1 cellular context compared by ENCODE assay signal in genomic region chr7:55365680-55366460, GRCh38.
TF ChIP-seq lines count a peak whose summit lies in the region.

No MANE protein-coding gene starts in this region.

TF ChIP-seq in K562, 482 proteins besides CTCF, POLR2A, EP300 and RAD21 (continued from another document and continues in another):
- TF ChIP-seq E2F8 (IDR thresholded peaks at IDR 0.05; ENCODE audit: low read depth, partially characterized antibody): peak; percentile 75
- TF ChIP-seq TAF15 (IDR thresholded peaks at IDR 0.05; ENCODE audit: low read depth, low read length): no peak
- peak; percentile 94 for TF ChIP-seq PHF20 (IDR thresholded peaks at IDR 0.05; ENCODE audit: partially characterized antibody)
- TF ChIP-seq HDAC1 (IDR thresholded peaks at IDR 0.05): no peak
- no peak for TF ChIP-seq RBM15 (IDR thresholded peaks at IDR 0.05; ENCODE audit: insufficient read depth, low read length)
- no peak for TF ChIP-seq ZNF277 (CRISPR knock-in tag; IDR thresholded peaks at IDR 0.05; ENCODE audit: borderline replicate concordance)
- TF ChIP-seq NCOR1 (IDR thresholded peaks at IDR 0.05): no peak
- no peak for TF ChIP-seq CHCHD3 (CRISPR knock-in tag; IDR thresholded peaks at IDR 0.05)
- no peak for TF ChIP-seq KDM1A (IDR thresholded peaks at IDR 0.05)
- TF ChIP-seq ARNT (IDR thresholded peaks at IDR 0.05): no peak
- TF ChIP-seq U2AF1 (optimal IDR thresholded peaks at IDR 0.05; ENCODE audit: low read depth, low read length): peak; percentile 56
- peak in 1 of 2 experiments; percentile 77; a peak in 1 of 4 replicates for TF ChIP-seq CSDE1 (IDR thresholded peaks at IDR 0.05)
- no peak for TF ChIP-seq ZBTB8A (IDR thresholded peaks at IDR 0.05; ENCODE audit: partially characterized antibody)
- TF ChIP-seq ZBTB34 (CRISPR knock-in tag; IDR thresholded peaks at IDR 0.05): no peak
- TF ChIP-seq HIVEP1 (CRISPR knock-in tag; IDR thresholded peaks at IDR 0.05): no peak
- 0 out of 2 replicates have a peak, but pooled peaks have one; percentile 9 for TF ChIP-seq SREBF1 (IDR thresholded peaks at IDR 0.05; ENCODE audit: borderline replicate concordance, low read depth, low read length)
- TF ChIP-seq RNF219 (CRISPR knock-in tag; IDR thresholded peaks at IDR 0.05): no peak
- TF ChIP-seq STAT5A (IDR thresholded peaks at IDR 0.05; ENCODE audit: borderline replicate concordance, low read length): no peak; the same call in 1 of the 2 replicates
- peak; percentile 68; the same call in 1 of the 2 replicates for TF ChIP-seq POLR2H (tag; IDR thresholded peaks at IDR 0.05; ENCODE audit: low read depth)
- TF ChIP-seq GATAD2A (IDR thresholded peaks at IDR 0.05): no peak
- TF ChIP-seq TCF3 (CRISPR knock-in tag; IDR thresholded peaks at IDR 0.05): no peak
- TF ChIP-seq EGR1 (conservative IDR thresholded peaks at IDR 0.05): peak; percentile 43
- peak; percentile 52; the same call in 1 of the 2 replicates for TF ChIP-seq RFX5 (IDR thresholded peaks at IDR 0.05; ENCODE audit: low read depth, low read length)
- no peak for TF ChIP-seq ZNF561 (CRISPR knock-in tag; conservative IDR thresholded peaks at IDR 0.05)
- no peak for TF ChIP-seq ZNF347 (CRISPR knock-in tag; IDR thresholded peaks at IDR 0.05; ENCODE audit: low read depth)
- no peak for TF ChIP-seq MEF2A (IDR thresholded peaks at IDR 0.05; ENCODE audit: control insufficient read depth, low read depth, low read length)
- TF ChIP-seq DPF2 (IDR thresholded peaks at IDR 0.05): no peak
- TF ChIP-seq EHMT2 (IDR thresholded peaks at IDR 0.05): no peak
- no peak for TF ChIP-seq HDAC2 (IDR thresholded peaks at IDR 0.05)
- TF ChIP-seq KLF6 (CRISPR knock-in tag; IDR thresholded peaks at IDR 0.05; ENCODE audit: borderline replicate concordance): no peak
- no peak for TF ChIP-seq TFE3 (CRISPR knock-in tag; IDR thresholded peaks at IDR 0.05)
- TF ChIP-seq CHAMP1 (IDR thresholded peaks at IDR 0.05): peak; percentile 82
- TF ChIP-seq NCOA2 (IDR thresholded peaks at IDR 0.05; ENCODE audit: partially characterized antibody in 2 of 2): no peak
- 0 out of 2 replicates have a peak, but pooled peaks have one; percentile 54 for TF ChIP-seq PTBP1 (IDR thresholded peaks at IDR 0.05; ENCODE audit: low read depth, low read length)
- peak; percentile 73 to 80 for TF ChIP-seq NRF1 (conservative IDR thresholded peaks at IDR 0.05 in 1 of 2, IDR thresholded peaks at IDR 0.05 in 1 of 2)
- TF ChIP-seq ZKSCAN3 (CRISPR knock-in tag; IDR thresholded peaks at IDR 0.05): no peak
- TF ChIP-seq SRSF1 (IDR thresholded peaks at IDR 0.05; ENCODE audit: low read depth, low read length): no peak
- no peak for TF ChIP-seq STAT6 (CRISPR knock-in tag; IDR thresholded peaks at IDR 0.05)
- peak; percentile 68 for TF ChIP-seq THAP12 (CRISPR knock-in tag; IDR thresholded peaks at IDR 0.05)
- 0 out of 2 replicates have a peak, but pooled peaks have one; percentile 36 for TF ChIP-seq ZBED1 (IDR thresholded peaks at IDR 0.05)
- TF ChIP-seq NCOA4 (IDR thresholded peaks at IDR 0.05; ENCODE audit: partially characterized antibody): no peak
- no peak for TF ChIP-seq NFE2L1 (tag; IDR thresholded peaks at IDR 0.05; ENCODE audit: borderline replicate concordance, low read depth)
- TF ChIP-seq ZNF175 (CRISPR knock-in tag; IDR thresholded peaks at IDR 0.05; ENCODE audit: low read depth): no peak; the same call in 1 of the 2 replicates
- peak; percentile 11; the same call in 1 of the 2 replicates for TF ChIP-seq SAFB (IDR thresholded peaks at IDR 0.05; ENCODE audit: borderline replicate concordance, low read depth, low read length)
- peak; percentile 93 for TF ChIP-seq SIN3B (IDR thresholded peaks at IDR 0.05; ENCODE audit: low read depth)
- no peak for TF ChIP-seq PBX2 (CRISPR knock-in tag; IDR thresholded peaks at IDR 0.05; ENCODE audit: low read depth)
- TF ChIP-seq PBX2 (tag; conservative IDR thresholded peaks at IDR 0.05; ENCODE audit: low read depth): no peak
- TF ChIP-seq KLF16 (IDR thresholded peaks at IDR 0.05): peak; percentile 63
- TF ChIP-seq POLR2AphosphoS2 (IDR thresholded peaks at IDR 0.05; ENCODE audit: low read length): no peak
